ENCODE assay signal across 22 cellular contexts in the genomic region with DNA sequence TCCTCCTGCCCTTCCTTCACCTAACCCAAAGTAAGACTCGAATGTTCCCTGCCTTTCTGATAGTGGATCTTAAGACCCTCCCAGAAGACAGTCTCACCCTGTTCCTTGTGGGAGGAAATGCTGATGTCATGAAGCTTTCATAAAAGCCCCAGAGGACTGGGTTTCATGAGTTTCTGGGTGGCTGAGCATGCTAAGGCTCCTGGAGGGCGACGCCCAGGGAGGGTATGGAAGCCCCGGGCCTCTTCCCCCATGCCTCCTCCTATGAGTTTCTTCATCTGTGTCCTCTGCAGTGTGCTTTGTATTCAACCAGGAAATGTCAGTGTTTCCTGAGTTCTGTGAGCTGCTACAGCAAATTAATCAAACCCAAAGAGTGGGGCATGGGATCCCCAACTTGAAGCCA. TPM values are rescaled to one million over a fixed set of nuclear protein-coding genes. Genes with fewer than 3 reads are reported as not detected.
DNase-seq lines count a peak whose midpoint lies in the region; ATAC-seq and TF ChIP-seq lines count a peak whose summit lies in the region.
"Had no signal": no experiment of that assay in that cellular context is flagged by ENCODE, and none has a peak within 500 bp of the region (broad histone marks: within the 10 kb centered on the region; RNA-seq: fewer than 3 reads in every experiment).

No MANE protein-coding gene starts in this region.

- H3K27me3 ChIP-seq in right atrium auricular region: no peaks in the 10 kb centered on the region
- H3K27me3 ChIP-seq in upper lobe of right lung: peaks cover 5% of the 10 kb centered on the region
- H3K27me3 ChIP-seq: pancreas had no signal

- DNase-seq in right atrium auricular region (ENCODE audit: low spot score) (peak; percentile 44), cardiac septum (ENCODE audit: low spot score) (no peak), MV-4-11 (lab: John Stamatoyannopoulos, UW) (peak; percentile 68), left kidney (ENCODE audit: low read depth, low spot score) (peak; percentile 49), upper lobe of right lung (no peak), NCI-H2171 (lab: John Stamatoyannopoulos, UW) (no peak), AG20443 (ENCODE audit: low spot score) (no peak)
- DNase-seq: activated CD4-positive, alpha-beta T cell treated with anti-CD3 and anti-CD28 coated beads, Interleukin-2, amount 10 ng/mL, durations not matched to agents 24 days and 14 days; activated gamma-delta T cell; activated T-cell treated with anti-CD3 and anti-CD28 coated beads for 4 hours; CD8-positive, alpha-beta memory T cell; H7; heart right ventricle; pancreas; PC-3; SIG-M5; T-cell had no signal

- no peaks in the 10 kb centered on the region for H3K36me3 ChIP-seq in right atrium auricular region
- H3K36me3 ChIP-seq in upper lobe of right lung: no peaks in the 10 kb centered on the region
- H3K36me3 ChIP-seq: breast epithelium, pancreas, thoracic aorta had no signal

- H3K4me1 ChIP-seq in right atrium auricular region: no peaks in the 10 kb centered on the region
- no peaks in the 10 kb centered on the region for H3K4me1 ChIP-seq in upper lobe of right lung
- H3K4me1 ChIP-seq: breast epithelium, pancreas had no signal

- H3K27ac ChIP-seq in right atrium auricular region (no peak overlapping the region), upper lobe of right lung (no peak overlapping the region)
- H3K27ac ChIP-seq: breast epithelium, pancreas, thoracic aorta had no signal

- H3K9me3 ChIP-seq in right atrium auricular region (no peaks in the 10 kb centered on the region), upper lobe of right lung (no peaks in the 10 kb centered on the region)
- H3K9me3 ChIP-seq: breast epithelium, heart right ventricle, pancreas, thoracic aorta had no signal

- peak; percentile 5 for ATAC-seq in upper lobe of right lung
- no peak for ATAC-seq in HG03045 (IDR thresholded peaks at IDR 0.05; ENCODE audit: unreplicated experiment)
- ATAC-seq: heart right ventricle; pancreas; PC-3; stimulated activated effector memory CD8-positive, alpha-beta T cell treated with anti-CD3 and anti-CD28 coated beads, Interleukin-12 subunit alpha, Interleukin-12 subunit beta, amount 100 ng/mL, for 72 hours; T-cell had no signal

- H3K4me3 ChIP-seq in right atrium auricular region (no peak overlapping the region), upper lobe of right lung (no peak overlapping the region)
- H3K4me3 ChIP-seq: breast epithelium, heart right ventricle, pancreas, thoracic aorta had no signal

- intact Hi-C loops in cardiac septum (cut with DNase I): no loop called here
- intact Hi-C loops in upper lobe of right lung (cut with DNase I): no loop called here

- TF ChIP-seq CTCF in right atrium auricular region (IDR thresholded peaks at IDR 0.05): no peak
- no peak for TF ChIP-seq CTCF in upper lobe of right lung (IDR thresholded peaks at IDR 0.05)

RNA-seq across cellular contexts. Expression of a gene that starts 1.8 kb away (rescaled TPM):
- total RNA-seq in right atrium auricular region: 1 to 10 TPM; 1.1 to 3.4 TPM
- 2.8 TPM for total RNA-seq in cardiac septum
- total RNA-seq in upper lobe of right lung: 18.8 TPM
- total RNA-seq: activated CD4-positive, alpha-beta T cell treated with anti-CD3 and anti-CD28 coated beads, Interleukin-2, amount 10 ng/mL, durations not matched to agents 24 days and 14 days; H7; M059J; PC-3 had no signal

RNA-seq across cellular contexts. Expression of a gene that starts 25.6 kb away (rescaled TPM):
- 10 to 100 TPM in 1 of 2 donors, 1 to 10 TPM in 1; 2.6 to 12.0 TPM for total RNA-seq in right atrium auricular region
- total RNA-seq in cardiac septum: 4.4 TPM
- total RNA-seq in upper lobe of right lung: 9.1 TPM
- total RNA-seq: activated CD4-positive, alpha-beta T cell treated with anti-CD3 and anti-CD28 coated beads, Interleukin-2, amount 10 ng/mL, durations not matched to agents 24 days and 14 days; H7; M059J; PC-3 had no signal

RNA-seq across cellular contexts. Expression of a gene that starts 30.3 kb away (rescaled TPM):
- total RNA-seq in right atrium auricular region (1 to 10 TPM in 1 of 2 donors, under 1 TPM in 1; 0.93 to 3.6 TPM), cardiac septum (2.1 TPM), upper lobe of right lung (13.5 TPM)
- total RNA-seq: activated CD4-positive, alpha-beta T cell treated with anti-CD3 and anti-CD28 coated beads, Interleukin-2, amount 10 ng/mL, durations not matched to agents 24 days and 14 days; CD8-positive, alpha-beta memory T cell; H7; M059J; PC-3; T-cell had no signal

RNA-seq across cellular contexts. Expression of a gene that starts 40.1 kb away (rescaled TPM):
- total RNA-seq in right atrium auricular region: 1 to 10 TPM in 1 of 2 donors, not detected in 1; 1.7 TPM
- total RNA-seq in cardiac septum: 2.7 TPM
- total RNA-seq in upper lobe of right lung: 21.4 TPM
- total RNA-seq: H7, M059J, PC-3 had no signal

RNA-seq across cellular contexts. Expression of a gene that starts 56.3 kb away (rescaled TPM):
- not detected for total RNA-seq in right atrium auricular region
- total RNA-seq in cardiac septum: not detected
- 4.8 TPM for total RNA-seq in upper lobe of right lung
- total RNA-seq: activated CD4-positive, alpha-beta T cell treated with anti-CD3 and anti-CD28 coated beads, Interleukin-2, amount 10 ng/mL, durations not matched to agents 24 days and 14 days; CD8-positive, alpha-beta memory T cell; H7; M059J; PC-3; thoracic aorta had no signal

Comparison
In these comparisons a context has a peak if more than half of its experiments do, and no peak if none do; other contexts are left out.
1. DNase-seq: peak in right atrium auricular region (single experiment), MV-4-11 (single experiment) and left kidney (single experiment); none in cardiac septum (single experiment), upper lobe of right lung (single experiment), NCI-H2171 (single experiment) and AG20443 (single experiment).